Comparison of ENCODE assay signal across 1 cellular context in genomic region chr9:122084276-122084675, GRCh38.
TF ChIP-seq lines count a peak whose summit lies in the region.

No MANE protein-coding gene starts in this region.

TF ChIP-seq in HepG2, 621 proteins besides CTCF, POLR2A, EP300 and RAD21:
- TF ChIP-seq ATM (IDR thresholded peaks at IDR 0.05; ENCODE audit: borderline replicate concordance) = no peak
- no peak for TF ChIP-seq GATAD2A (CRISPR knock-in tag; IDR thresholded peaks at IDR 0.05)
- no peak for TF ChIP-seq ZNF33B (CRISPR knock-in tag; IDR thresholded peaks at IDR 0.05)
- TF ChIP-seq ZNF674 (CRISPR knock-in tag; IDR thresholded peaks at IDR 0.05; ENCODE audit: low read depth) = no peak
- TF ChIP-seq ZNF501 (CRISPR knock-in tag; IDR thresholded peaks at IDR 0.05) = no peak
- TF ChIP-seq, protein P1, sequence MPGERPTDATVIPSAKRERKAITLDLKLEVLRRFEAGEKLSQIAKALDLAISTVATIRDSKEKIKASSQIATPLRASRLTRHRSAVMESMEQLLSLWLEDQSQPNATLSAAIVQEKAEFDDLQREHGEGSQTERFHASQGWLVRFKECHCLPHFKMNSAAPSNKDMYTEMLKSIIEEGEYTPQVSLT (CRISPR knock-in tag; IDR thresholded peaks at IDR 0.05; ENCODE audit: borderline replicate concordance, low read depth) = no peak
- TF ChIP-seq TBX3 (IDR thresholded peaks at IDR 0.05; ENCODE audit: borderline replicate concordance) = no peak
- no peak for TF ChIP-seq HOXA5 (CRISPR knock-in tag; IDR thresholded peaks at IDR 0.05)
